Comparison of ENCODE assay signal across 24 cellular contexts in genomic region chr10:55979203-55979602, GRCh38.
A peak's percentile ranks its signal among the peaks of the same experiment; 100 is the strongest.
DNase-seq lines count a peak whose midpoint lies in the region; FAIRE-seq and TF ChIP-seq lines count a peak whose summit lies in the region.
"Had no signal": no experiment of that assay in that cellular context is flagged by ENCODE, and none has a peak within 500 bp of the region (broad histone marks: within the 10 kb centered on the region; RNA-seq: fewer than 3 reads in every experiment).

No MANE protein-coding gene starts in this region.

- H4K8ac ChIP-seq in H9 (replicated peaks; ENCODE audit: insufficient read length, low read depth, low read length): no peak overlapping the region
- H4K8ac ChIP-seq in H1 (ENCODE audit: extremely low read depth, insufficient read depth, low read length): no peak overlapping the region

- H3K27me3 ChIP-seq in H9 (ENCODE audit: insufficient read depth, low read length) (no peaks in the 10 kb centered on the region), H1 (replicated peaks in 1 of 4; ENCODE audit: control insufficient read depth in 3 of 4, extremely low read depth in 1 of 4, insufficient read depth in 3 of 4, low read length in 3 of 4) (no peaks in the 10 kb centered on the region), iPS-20b (ENCODE audit: insufficient read depth, low read length) (no peaks in the 10 kb centered on the region), small intestine (ENCODE audit: control insufficient read depth in 2 of 2, insufficient read depth in 2 of 2, low read length in 2 of 2) (no peaks in the 10 kb centered on the region)
- H3K27me3 ChIP-seq: BE2C, SJCRH30 had no signal

- H3K9me3 Mint-ChIP-seq in H9: no peaks in the 10 kb centered on the region; a peak in 1 of 5 replicates

- no peak for TF ChIP-seq EP300 in H1 (IDR thresholded peaks at IDR 0.05; ENCODE audit: borderline replicate concordance in 1 of 2, low read depth in 2 of 2, low read length in 2 of 2)

- peak; percentile 31 for DNase-seq in H9
- peak in 1 of 2 experiments; percentile 39 for DNase-seq in H1 (ENCODE audit: low read depth in 1 of 2, low spot score in 2 of 2)
- peak; percentile 47 for DNase-seq in small intestine
- DNase-seq in H54 (ENCODE audit: insufficient read length, low spot score): no peak
- no peak for DNase-seq in activated gamma-delta T cell (lab: John Stamatoyannopoulos, UW)
- no peak for DNase-seq in Ammon's horn (ENCODE audit: low spot score)
- DNase-seq: BE2C, DND-41, GOT3, HFFc6, Karpas-422, NCI-H1694 treated with DMSO at 0.1 percent for 48 hours, NCI-H2081 treated with DMSO at 0.1 percent for 48 hours, NCI-H2171 treated with DMSO at 0.1 percent for 48 hours, NCI-H524 treated with DMSO at 0.1 percent for 48 hours, NCI-H82, SJCRH30 had no signal

- POLR2A ChIA-PET in H1 (lab: Charles Lee; ENCODE audit: partially characterized antibody): interaction anchor here (1.0 kb wide), 1 partner anchor 13 kb away, joined by 3 read pairs; no protein-coding TSS in a partner anchor

- H3K79me2 ChIP-seq in H9 (ENCODE audit: insufficient read depth, low read length): no peaks in the 10 kb centered on the region
- no peaks in the 10 kb centered on the region for H3K79me2 ChIP-seq in H1 (ENCODE audit: control insufficient read depth in 1 of 2, insufficient read depth in 2 of 2, low read length in 2 of 2)

- CTCF ChIA-PET in H1 (lab: Charles Lee; ENCODE audit: partially characterized antibody): interaction anchor here (1.1 to 1.4 kb wide), 2 partner anchors 9 to 55 kb away, joined by 3 to 4 read pairs; no protein-coding TSS in a partner anchor

- H3K36me3 ChIP-seq in H1 (ENCODE audit: control insufficient read depth in 2 of 4, insufficient read depth in 4 of 4, low read length in 3 of 4) (no peaks in the 10 kb centered on the region), iPS-20b (ENCODE audit: insufficient read depth, low read depth, low read length) (no peaks in the 10 kb centered on the region), small intestine (ENCODE audit: control insufficient read depth in 2 of 2, insufficient read depth in 2 of 2, low read length in 2 of 2) (no peaks in the 10 kb centered on the region)
- H3K36me3 ChIP-seq: BE2C, SJCRH30 had no signal

- H2BK12ac ChIP-seq in H9 (ENCODE audit: insufficient read length, low read depth, low read length) (no peak overlapping the region), H1 (ENCODE audit: low read depth, low read length) (peak overlapping the region; percentile 50; the same call in 1 of the 2 replicates)

- H3K27ac ChIP-seq in H9 (ENCODE audit: insufficient read length, low read depth, low read length): peak overlapping the region; percentile 77
- H3K27ac ChIP-seq in H1 (ENCODE audit: low read depth, low read length): peak overlapping the region; percentile 24; the same call in 1 of the 2 replicates
- no peak overlapping the region for H3K27ac ChIP-seq in iPS-20b (ENCODE audit: low read length)
- H3K27ac ChIP-seq in small intestine (ENCODE audit: low read depth in 1 of 2, low read length in 1 of 2): no peak overlapping the region
- H3K27ac ChIP-seq: A549, SJCRH30 had no signal

- TF ChIP-seq CTCF in H9 (conservative IDR thresholded peaks at IDR 0.05) (no peak), H1 (IDR thresholded peaks at IDR 0.05; ENCODE audit: control extremely low read depth in 1 of 3, insufficient read depth in 1 of 3, low read depth in 1 of 3, low read length in 3 of 3) (no peak)

- H3K4me2 ChIP-seq in H9 (ENCODE audit: insufficient read depth, insufficient read length, low read length) (peak overlapping the region; percentile 45), H1 (ENCODE audit: insufficient read depth in 1 of 2, low read depth in 2 of 2, low read length in 2 of 2) (peak overlapping the region; percentile 50 to 54)
- H3K4me2 ChIP-seq: A549 had no signal

- H3K4ac ChIP-seq in H9 (ENCODE audit: low read depth, low read length) (no peak overlapping the region), H1 (replicated peaks; ENCODE audit: insufficient read length, low read depth, low read length) (no peak overlapping the region)

- H4K20me1 ChIP-seq in H9 (ENCODE audit: control insufficient read depth, insufficient read depth, insufficient read length) (no peaks in the 10 kb centered on the region), H1 (replicated peaks in 1 of 2; ENCODE audit: control insufficient read depth in 1 of 2, insufficient read depth in 2 of 2, low read length in 2 of 2) (no peaks in the 10 kb centered on the region)

- H3K27me3 Mint-ChIP-seq in H9 (ENCODE audit: low read depth): no peaks in the 10 kb centered on the region

- H2BK120ac ChIP-seq in H9 (ENCODE audit: low read depth, low read length, poor library complexity, severe bottlenecking): no peak overlapping the region
- no peak overlapping the region for H2BK120ac ChIP-seq in H1 (replicated peaks; ENCODE audit: low read depth, low read length)

- H4K91ac ChIP-seq in H9 (ENCODE audit: insufficient read length, low read depth, low read length) (no peak overlapping the region), H1 (replicated peaks; ENCODE audit: insufficient read length, low read length) (no peak overlapping the region)

- H3K23me2 ChIP-seq in H9 (ENCODE audit: insufficient read length, low read depth, low read length, poor library complexity, severe bottlenecking): no peaks in the 10 kb centered on the region
- peaks cover 1% of the 10 kb centered on the region; the same call in 1 of the 2 replicates for H3K23me2 ChIP-seq in H1 (ENCODE audit: low read depth, low read length)

- no peak overlapping the region for H3K23ac ChIP-seq in H9 (ENCODE audit: insufficient read length, low read depth, low read length)
- no peak overlapping the region for H3K23ac ChIP-seq in H1 (ENCODE audit: insufficient read length)

- no peaks in the 10 kb centered on the region for H3K79me1 ChIP-seq in H9 (ENCODE audit: insufficient read depth, low read depth, low read length, poor library complexity, severe bottlenecking)
- H3K79me1 ChIP-seq in H1 (ENCODE audit: low read depth, low read length): no peaks in the 10 kb centered on the region

- peaks cover 7% of the 10 kb centered on the region in 2 experiments; a peak in 3 of 4 replicates for H3K4me1 Mint-ChIP-seq in H9

- H2BK15ac ChIP-seq in H9 (ENCODE audit: low read depth, low read length) (no peak overlapping the region), H1 (ENCODE audit: low read length) (no peak overlapping the region)

- H2AK5ac ChIP-seq in H9 (ENCODE audit: insufficient read length, low read length): no peak overlapping the region
- no peak overlapping the region for H2AK5ac ChIP-seq in H1 (ENCODE audit: low read depth, low read length)

- H2BK5ac ChIP-seq in H9 (ENCODE audit: insufficient read length, low read length): no peak overlapping the region
- H2BK5ac ChIP-seq in H1 (ENCODE audit: low read depth, low read length): 0 out of 2 replicates have a peak overlapping the region, but pooled peaks have one; percentile 46

- no peak overlapping the region for H3K56ac ChIP-seq in H9 (ENCODE audit: insufficient read length, low read depth, low read length)
- H3K56ac ChIP-seq in H1 (replicated peaks; ENCODE audit: insufficient read length, low read depth, low read length): no peak overlapping the region

- TF ChIP-seq POLR2A in H1 (IDR thresholded peaks at IDR 0.05; ENCODE audit: control extremely low read depth in 1 of 2, low read depth in 2 of 2, low read length in 2 of 2) (no peak), H54 (IDR thresholded peaks at IDR 0.05; ENCODE audit: low read depth, low read length) (no peak)

- no peak overlapping the region for H3T11ph ChIP-seq in H9 (ENCODE audit: low read length)

- H3K14ac ChIP-seq in H9 (ENCODE audit: insufficient read depth, low read length) (no peak overlapping the region), H1 (ENCODE audit: insufficient read length) (no peak overlapping the region)

- H3K27ac Mint-ChIP-seq in H9: peak overlapping the region; percentile 87 to 94 (median 89)
- H3K27ac Mint-ChIP-seq: HFFc6 had no signal

- H3K4me1 ChIP-seq in H9 (ENCODE audit: insufficient read depth, low read length) (peaks cover 3% of the 10 kb centered on the region; the same call in 1 of the 2 replicates), H1 (replicated peaks in 1 of 4; ENCODE audit: control insufficient read depth in 3 of 4, insufficient read depth in 4 of 4, low read length in 3 of 4) (peaks cover 2 to 4% (median 3%) of the 10 kb centered on the region in 4 experiments; a peak in 4 of 7 replicates), iPS-20b (ENCODE audit: insufficient read depth, low read length) (peaks cover 14% of the 10 kb centered on the region; the same call in 1 of the 2 replicates), small intestine (ENCODE audit: control insufficient read depth in 2 of 2, insufficient read depth in 1 of 2, low read depth in 1 of 2, low read length in 1 of 2) (no peaks in the 10 kb centered on the region)
- H3K4me1 ChIP-seq: A549, BE2C, SJCRH30 had no signal

- H3K9ac ChIP-seq in H9 (ENCODE audit: extremely low read depth, insufficient read length, low read length) (no peak overlapping the region), H1 (replicated peaks in 1 of 4; ENCODE audit: extremely low read depth in 1 of 4, low read depth in 3 of 4, low read length in 3 of 4) (no peak overlapping the region), iPS-20b (ENCODE audit: low read depth, low read length) (no peak overlapping the region)

- FAIRE-seq in H1 (lab: Jason Lieb, UNC) (peak; percentile 77), small intestine (lab: Jason Lieb, UNC) (no peak), H54 (lab: Jason Lieb, UNC) (no peak)
- FAIRE-seq: A549, G401.6, GM12892, GM18507, HTR-8/SVneo, RCC 7860 had no signal

- no peak overlapping the region for H3K4me3 Mint-ChIP-seq in H9
- H3K4me3 Mint-ChIP-seq: HFFc6 had no signal

- no peak overlapping the region for H2AFZ ChIP-seq in H9 (ENCODE audit: low read length)
- peak overlapping the region; percentile 90 for H2AFZ ChIP-seq in H1 (ENCODE audit: low read length)

- no peak for TF ChIP-seq RAD21 in H1 (IDR thresholded peaks at IDR 0.05 in 1 of 2, conservative IDR thresholded peaks at IDR 0.05 in 1 of 2; ENCODE audit: low read depth in 2 of 2, low read length in 2 of 2)

- H3K9me3 ChIP-seq in H9 (ENCODE audit: control insufficient read depth, low read depth, low read length): no peaks in the 10 kb centered on the region
- no peaks in the 10 kb centered on the region for H3K9me3 ChIP-seq in H1 (ENCODE audit: insufficient read depth in 2 of 2, low read depth in 1 of 2, low read length in 1 of 2)
- H3K9me3 ChIP-seq in iPS-20b (ENCODE audit: insufficient read depth, low read depth, low read length): no peaks in the 10 kb centered on the region
- no peaks in the 10 kb centered on the region for H3K9me3 ChIP-seq in small intestine (ENCODE audit: control insufficient read depth, low read depth)
- H3K9me3 ChIP-seq: A549, BE2C, SJCRH30 had no signal

- H3K4me3 ChIP-seq in H1 (ENCODE audit: extremely low read depth in 1 of 4, insufficient read depth in 2 of 4, low read depth in 3 of 4, low read length in 4 of 4): peak overlapping the region in 1 of 4 experiments; percentile 26; a peak in 1 of 8 replicates
- H3K4me3 ChIP-seq in iPS-20b (ENCODE audit: low read length): peak overlapping the region; percentile 11; the same call in 1 of the 2 replicates
- no peak overlapping the region for H3K4me3 ChIP-seq in small intestine (ENCODE audit: low read depth in 1 of 2, low read length in 2 of 2)
- H3K4me3 ChIP-seq: A549, SJCRH30 had no signal

- no peak overlapping the region for H4K5ac ChIP-seq in H9 (ENCODE audit: insufficient read length, low read depth, low read length)
- no peak overlapping the region for H4K5ac ChIP-seq in H1 (ENCODE audit: insufficient read length, low read depth, low read length)

- no peaks in the 10 kb centered on the region for H3K36me3 Mint-ChIP-seq in H9 (ENCODE audit: insufficient read depth in 1 of 3, low read depth in 3 of 3)

- no peak overlapping the region for H2BK20ac ChIP-seq in H9 (ENCODE audit: low read depth, low read length, poor library complexity, severe bottlenecking)
- no peak overlapping the region; the same call in 1 of the 2 replicates for H2BK20ac ChIP-seq in H1 (ENCODE audit: low read length)

- no CpG with 5 or more reads among the region's 2 CpGs for WGBS in H9 (ENCODE audit: extremely low coverage, insufficient read length, low lambda C conversion rate)
- 47% methylated on average over 2 of the region's 2 CpGs; no CpG with 5 or more reads in 1 of the 2 experiments for WGBS in H1 (ENCODE audit: extremely low coverage in 1 of 2, insufficient coverage in 1 of 2, insufficient read length in 1 of 2, insufficient replicate concordance in 2 of 2, low coverage in 1 of 2, low lambda C conversion rate in 2 of 2, missing lambda C conversion rate in 1 of 2), 2 experiments
- 6 to 11% (median 7%) methylated on average over 2 of the region's 2 CpGs for WGBS in small intestine, 3 donors

- peak overlapping the region; percentile 80 for H3K18ac ChIP-seq in H9 (ENCODE audit: insufficient read length, low read depth, low read length)
- no peak overlapping the region for H3K18ac ChIP-seq in H1 (ENCODE audit: extremely low read depth, low read length)

Comparison
In these comparisons a context has a peak if more than half of its experiments do, and no peak if none do; other contexts are left out.
1. DNase-seq: peak in H9 (single experiment) and small intestine (single experiment); none in H54 (single experiment), activated gamma-delta T cell (single experiment) and Ammon's horn (single experiment).
2. H3K27ac ChIP-seq: peak in H9 (single experiment) and H1 (single experiment); none in iPS-20b (single experiment) and small intestine (0 of 2).